Comparison of ENCODE assay signal across 1 cellular context in the genomic region with DNA sequence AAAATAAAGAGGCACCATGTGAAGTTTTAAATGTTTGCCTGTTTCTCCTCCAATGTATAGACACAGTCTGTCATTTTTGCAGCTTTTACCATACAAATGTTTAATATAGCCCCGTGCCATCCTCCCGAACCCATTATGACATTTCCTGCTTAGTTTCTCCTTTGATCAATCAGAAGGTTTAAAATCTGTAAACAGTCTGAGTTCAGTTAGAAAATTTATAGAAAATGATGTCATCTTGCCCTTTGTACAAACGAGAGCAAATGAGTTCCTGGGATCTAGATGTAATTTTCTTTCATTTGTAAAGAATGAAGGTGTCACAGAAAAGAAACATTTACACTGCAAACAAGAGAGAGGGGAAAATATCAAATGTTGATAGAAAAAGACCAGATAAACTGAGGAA.
TF ChIP-seq lines count a peak whose summit lies in the region.

No MANE protein-coding gene starts in this region.

TF ChIP-seq in HEK293, 187 proteins besides CTCF, POLR2A, EP300 and RAD21 (continued from another document):
- peak; percentile 70 for TF ChIP-seq ATF2 (tag by site-specific recombination; IDR thresholded peaks at IDR 0.05; ENCODE audit: low read depth)
- no peak for TF ChIP-seq ZNF23 (tag by site-specific recombination; IDR thresholded peaks at IDR 0.05; ENCODE audit: borderline replicate concordance)
- no peak for TF ChIP-seq ZNF843 (tag by site-specific recombination; IDR thresholded peaks at IDR 0.05)
- TF ChIP-seq PATZ1 (tag by site-specific recombination; IDR thresholded peaks at IDR 0.05): no peak
- no peak for TF ChIP-seq ZNF24 (tag by site-specific recombination; IDR thresholded peaks at IDR 0.05)
TF ChIP-seq in HEK293: peak in this region for 2.
